ENCODE assay signal across 18 cellular contexts in the genomic region with DNA sequence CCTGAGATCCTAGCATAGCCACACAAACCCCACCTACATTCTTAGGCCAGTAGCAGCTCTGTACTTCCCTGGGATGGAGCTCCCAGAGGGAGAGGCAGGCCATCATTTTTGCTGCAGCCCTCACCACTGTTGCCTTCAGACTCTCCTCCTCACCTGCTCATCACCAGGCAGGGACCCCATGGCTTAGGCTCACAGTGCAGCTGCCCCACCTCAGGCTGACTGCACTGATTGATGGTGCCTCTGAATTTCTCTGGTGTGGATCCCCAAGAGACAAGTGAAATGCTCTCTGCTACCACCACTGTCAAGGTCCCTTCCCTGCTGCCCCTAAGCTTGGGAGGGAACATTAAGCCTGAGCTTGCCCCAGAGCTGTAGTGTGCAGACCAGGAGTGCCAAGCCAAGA.
DNase-seq lines count a peak whose midpoint lies in the region; ATAC-seq and TF ChIP-seq lines count a peak whose summit lies in the region.
"Had no signal": no experiment of that assay in that cellular context is flagged by ENCODE, and none has a peak within 500 bp of the region (broad histone marks: within the 10 kb centered on the region; RNA-seq: fewer than 3 reads in every experiment).

No MANE protein-coding gene starts in this region.

- intact Hi-C loops in heart left ventricle (cut with DNase I): no loop called here

- H3K4me1 ChIP-seq in gastroesophageal sphincter: no peaks in the 10 kb centered on the region
- no peaks in the 10 kb centered on the region for H3K4me1 ChIP-seq in heart left ventricle
- H3K4me1 ChIP-seq: BLaER1 treated with 17β-estradiol and CSF1 and Interleukin-3, amounts not matched to agents 10 nM and 100 nM; Caco-2 had no signal

- TF ChIP-seq POLR2A in gastroesophageal sphincter (IDR thresholded peaks at IDR 0.05): no peak
- no peak for TF ChIP-seq POLR2A in heart left ventricle (IDR thresholded peaks at IDR 0.05)

- H3K27ac ChIP-seq in gastroesophageal sphincter (no peak overlapping the region), heart left ventricle (no peak overlapping the region)
- H3K27ac ChIP-seq: BLaER1 treated with 17β-estradiol and CSF1 and Interleukin-3, amounts not matched to agents 10 nM and 100 nM; C4-2B had no signal

- no peak for TF ChIP-seq EP300 in gastroesophageal sphincter (IDR thresholded peaks at IDR 0.05)

- no peak for TF ChIP-seq CTCF in gastroesophageal sphincter (IDR thresholded peaks at IDR 0.05)
- TF ChIP-seq CTCF in heart left ventricle (IDR thresholded peaks at IDR 0.05): no peak

- H3K27ac Mint-ChIP-seq in natural killer cell treated with Interleukin-12 subunit alpha and Interleukin-12 subunit beta and Interleukin-15 and Interleukin-18, amount 100 ng/mL, for 72 hours: no peak overlapping the region
- H3K27ac Mint-ChIP-seq in stimulated activated memory B cell treated with anti-CD40 and anti-IgM and Interleukin-4, amounts not matched to agents 10 μg/mL and 1 μg/mL and 100 μg/mL, for 72 hours: no peak overlapping the region
- H3K27ac Mint-ChIP-seq: B cell; CD4-positive, alpha-beta T cell; CD8-positive, alpha-beta T cell had no signal

- H3K36me3 Mint-ChIP-seq in natural killer cell treated with Interleukin-12 subunit alpha and Interleukin-12 subunit beta and Interleukin-15 and Interleukin-18, amount 100 ng/mL, for 72 hours: peaks cover 17% of the 10 kb centered on the region
- H3K36me3 Mint-ChIP-seq in stimulated activated memory B cell treated with anti-CD40 and anti-IgM and Interleukin-4, amounts not matched to agents 10 μg/mL and 1 μg/mL and 100 μg/mL, for 72 hours: no peaks in the 10 kb centered on the region
- H3K36me3 Mint-ChIP-seq: CD8-positive, alpha-beta T cell had no signal

- H3K4me1 Mint-ChIP-seq in natural killer cell treated with Interleukin-12 subunit alpha and Interleukin-12 subunit beta and Interleukin-15 and Interleukin-18, amount 100 ng/mL, for 72 hours (ENCODE audit: low read depth in 2 of 2): no peaks in the 10 kb centered on the region
- no peaks in the 10 kb centered on the region for H3K4me1 Mint-ChIP-seq in stimulated activated memory B cell treated with anti-CD40 and anti-IgM and Interleukin-4, amounts not matched to agents 10 μg/mL and 1 μg/mL and 100 μg/mL, for 72 hours
- H3K4me1 Mint-ChIP-seq: B cell had no signal

- H3K4me3 ChIP-seq in gastroesophageal sphincter (no peak overlapping the region), heart left ventricle (no peak overlapping the region)
- H3K4me3 ChIP-seq: BLaER1 treated with 17β-estradiol and CSF1 and Interleukin-3, amounts not matched to agents 10 nM and 100 nM had no signal

- peaks cover 30% of the 10 kb centered on the region for H3K9me3 Mint-ChIP-seq in natural killer cell treated with Interleukin-12 subunit alpha and Interleukin-12 subunit beta and Interleukin-15 and Interleukin-18, amount 100 ng/mL, for 72 hours
- H3K9me3 Mint-ChIP-seq in stimulated activated memory B cell treated with anti-CD40 and anti-IgM and Interleukin-4, amounts not matched to agents 10 μg/mL and 1 μg/mL and 100 μg/mL, for 72 hours: peaks cover 25% of the 10 kb centered on the region

- H3K27me3 Mint-ChIP-seq in natural killer cell treated with Interleukin-12 subunit alpha and Interleukin-12 subunit beta and Interleukin-15 and Interleukin-18, amount 100 ng/mL, for 72 hours: peaks cover 0 to under 1% of the 10 kb centered on the region in 2 donors
- H3K27me3 Mint-ChIP-seq in stimulated activated memory B cell treated with anti-CD40 and anti-IgM and Interleukin-4, amounts not matched to agents 10 μg/mL and 1 μg/mL and 100 μg/mL, for 72 hours: peaks cover 10% of the 10 kb centered on the region
- H3K27me3 Mint-ChIP-seq: B cell had no signal

- H3K27me3 ChIP-seq in gastroesophageal sphincter: no peaks in the 10 kb centered on the region
- H3K27me3 ChIP-seq in heart left ventricle: no peaks in the 10 kb centered on the region
- H3K27me3 ChIP-seq: BLaER1 treated with 17β-estradiol and CSF1 and Interleukin-3, amounts not matched to agents 10 nM and 100 nM had no signal

- H3K4me3 Mint-ChIP-seq in natural killer cell treated with Interleukin-12 subunit alpha and Interleukin-12 subunit beta and Interleukin-15 and Interleukin-18, amount 100 ng/mL, for 72 hours: no peak overlapping the region
- H3K4me3 Mint-ChIP-seq in stimulated activated memory B cell treated with anti-CD40 and anti-IgM and Interleukin-4, amounts not matched to agents 10 μg/mL and 1 μg/mL and 100 μg/mL, for 72 hours: no peak overlapping the region
- H3K4me3 Mint-ChIP-seq: B cell; CD4-positive, alpha-beta T cell; CD8-positive, alpha-beta T cell had no signal

- H3K36me3 ChIP-seq in gastroesophageal sphincter: no peaks in the 10 kb centered on the region
- H3K36me3 ChIP-seq in heart left ventricle: no peaks in the 10 kb centered on the region
- H3K36me3 ChIP-seq: BLaER1 treated with 17β-estradiol and CSF1 and Interleukin-3, amounts not matched to agents 10 nM and 100 nM had no signal

- DNase-seq in natural killer cell treated with Interleukin-12 subunit alpha and Interleukin-12 subunit beta and Interleukin-15 and Interleukin-18, amount 100 ng/mL, for 72 hours (ENCODE audit: low spot score): no peak
- DNase-seq in heart left ventricle (no peak), AG08396 (ENCODE audit: low spot score) (no peak)
- no peak for DNase-seq in activated effector memory CD4-positive, alpha-beta T cell treated with Interleukin-2 at 50 U/mL for 16 hours
- DNase-seq: 8988T; ACHN; AML-193; Caco-2; Calu3; CD4-positive, alpha-beta T cell; CD8-positive, alpha-beta T cell; DMS79 treated with DMSO at 0.1 percent for 48 hours; GF-D8 had no signal

- H3K9me3 ChIP-seq in gastroesophageal sphincter: peaks cover 0 to 60% (median 0%) of the 10 kb centered on the region in 3 donors
- H3K9me3 ChIP-seq in heart left ventricle: peaks cover 0 to 56% (median 23%) of the 10 kb centered on the region in 12 donors

- peak; percentile 25 for ATAC-seq in gastroesophageal sphincter
- peak; percentile 20 to 36 for ATAC-seq in natural killer cell treated with Interleukin-12 subunit alpha and Interleukin-12 subunit beta and Interleukin-15 and Interleukin-18, amount 100 ng/mL, for 72 hours
- peak; percentile 48 for ATAC-seq in stimulated activated memory B cell treated with anti-CD40 and anti-IgM and Interleukin-4, amounts not matched to agents 10 μg/mL and 1 μg/mL and 100 μg/mL, for 72 hours
- ATAC-seq in heart left ventricle: no peak
- ATAC-seq: CD8-positive, alpha-beta T cell had no signal

Comparison
In these comparisons a context has a peak if more than half of its experiments do, and no peak if none do; other contexts are left out.
1. ATAC-seq: peak in gastroesophageal sphincter (single experiment), natural killer cell treated with Interleukin-12 subunit alpha and Interleukin-12 subunit beta and Interleukin-15 and Interleukin-18, amount 100 ng/mL, for 72 hours (2 of 2) and stimulated activated memory B cell treated with anti-CD40 and anti-IgM and Interleukin-4, amounts not matched to agents 10 μg/mL and 1 μg/mL and 100 μg/mL, for 72 hours (single experiment); none in heart left ventricle (0 of 4).